ENCODE assay signal across 10 cellular contexts in genomic region chr2:134926231-134926931, GRCh38. TPM values are rescaled to one million over a fixed set of nuclear protein-coding genes. Genes with fewer than 3 reads are reported as not detected.
DNase-seq lines count a peak whose midpoint lies in the region; ATAC-seq and TF ChIP-seq lines count a peak whose summit lies in the region.
"Had no signal": no experiment of that assay in that cellular context is flagged by ENCODE, and none has a peak within 500 bp of the region (broad histone marks: within the 10 kb centered on the region; RNA-seq: fewer than 3 reads in every experiment).

No MANE protein-coding gene starts in this region.

- 81% methylated on average over 3 of the region's 3 CpGs for WGBS in hepatocyte (ENCODE audit: low lambda C conversion rate, missing lambda C conversion rate)

- H3K27me3 Mint-ChIP-seq in activated naive CD4-positive, alpha-beta T cell treated with anti-CD3 and anti-CD28 coated beads, Interleukin-2, amount 50 U/mL, for 24 hours, result no peaks in the 10 kb centered on the region
- no peaks in the 10 kb centered on the region for H3K27me3 Mint-ChIP-seq in activated T-helper 2 cell treated with anti-CD3 and anti-CD28 coated beads, Interferon-gamma antibody, Interleukin-2, Interleukin-4, amounts not matched to agents 10 μg/mL and 5 μg/mL and 100 μg/mL, durations not matched to agents 14 hours and 24 hours and 36 hours (ENCODE audit: low read depth)
- H3K27me3 Mint-ChIP-seq in stimulated activated memory B cell treated with anti-CD40 and anti-IgM and Interleukin-4, amounts not matched to agents 10 μg/mL and 1 μg/mL and 100 μg/mL, for 72 hours, result no peaks in the 10 kb centered on the region

- ATAC-seq in stimulated activated memory B cell treated with anti-CD40 and anti-IgM and Interleukin-4, amounts not matched to agents 10 μg/mL and 1 μg/mL and 100 μg/mL, for 72 hours, result no peak
- ATAC-seq in GM21619 (IDR thresholded peaks at IDR 0.05; ENCODE audit: unreplicated experiment), result no peak

- no peaks in the 10 kb centered on the region for H3K9me3 ChIP-seq in hepatocyte (ENCODE audit: low read depth)

- intact Hi-C loops in activated T-helper 2 cell treated with anti-CD3 and anti-CD28 coated beads, Interferon-gamma antibody, Interleukin-2, Interleukin-4, amounts not matched to agents 10 μg/mL and 5 μg/mL and 100 μg/mL, durations not matched to agents 14 hours and 24 hours and 36 hours (cut with micrococcal nuclease), result no loop called here

- no peak for TF ChIP-seq CTCF in hepatocyte (IDR thresholded peaks at IDR 0.05; ENCODE audit: poor library complexity)

- peak overlapping the region; percentile 31 for H3K27ac ChIP-seq in hepatocyte

- peaks cover 16% of the 10 kb centered on the region for H3K36me3 Mint-ChIP-seq in activated naive CD4-positive, alpha-beta T cell treated with anti-CD3 and anti-CD28 coated beads, Interleukin-2, amount 50 U/mL, for 24 hours
- H3K36me3 Mint-ChIP-seq in activated T-helper 2 cell treated with anti-CD3 and anti-CD28 coated beads, Interferon-gamma antibody, Interleukin-2, Interleukin-4, amounts not matched to agents 10 μg/mL and 5 μg/mL and 100 μg/mL, durations not matched to agents 14 hours and 24 hours and 36 hours (ENCODE audit: low read depth), result peaks cover 50% of the 10 kb centered on the region
- H3K36me3 Mint-ChIP-seq in stimulated activated memory B cell treated with anti-CD40 and anti-IgM and Interleukin-4, amounts not matched to agents 10 μg/mL and 1 μg/mL and 100 μg/mL, for 72 hours, result peaks cover 42% of the 10 kb centered on the region

- H3K9me2 ChIP-seq in hepatocyte (replicated peaks; ENCODE audit: insufficient read depth), result no peaks in the 10 kb centered on the region

- H3K27me3 ChIP-seq in hepatocyte, result no peaks in the 10 kb centered on the region

- H2AFZ ChIP-seq in hepatocyte, result no peak overlapping the region

- H3K36me3 ChIP-seq in hepatocyte (replicated peaks; ENCODE audit: insufficient read depth, low read depth), result no peaks in the 10 kb centered on the region

- peak overlapping the region; percentile 5 for H3K4me2 ChIP-seq in hepatocyte

- H3K27ac Mint-ChIP-seq in activated naive CD4-positive, alpha-beta T cell treated with anti-CD3 and anti-CD28 coated beads, Interleukin-2, amount 50 U/mL, for 24 hours, result peak overlapping the region; percentile 81
- peak overlapping the region; percentile 59 for H3K27ac Mint-ChIP-seq in activated T-helper 2 cell treated with anti-CD3 and anti-CD28 coated beads, Interferon-gamma antibody, Interleukin-2, Interleukin-4, amounts not matched to agents 10 μg/mL and 5 μg/mL and 100 μg/mL, durations not matched to agents 14 hours and 24 hours and 36 hours
- H3K27ac Mint-ChIP-seq in stimulated activated memory B cell treated with anti-CD40 and anti-IgM and Interleukin-4, amounts not matched to agents 10 μg/mL and 1 μg/mL and 100 μg/mL, for 72 hours, result no peak overlapping the region

- peaks cover 8% of the 10 kb centered on the region for H3K4me1 ChIP-seq in hepatocyte (ENCODE audit: insufficient read depth)

- peaks cover 99% of the 10 kb centered on the region for H3K79me2 ChIP-seq in hepatocyte

- H3K4me1 Mint-ChIP-seq in activated naive CD4-positive, alpha-beta T cell treated with anti-CD3 and anti-CD28 coated beads, Interleukin-2, amount 50 U/mL, for 24 hours, result peaks cover 89% of the 10 kb centered on the region
- H3K4me1 Mint-ChIP-seq in activated T-helper 2 cell treated with anti-CD3 and anti-CD28 coated beads, Interferon-gamma antibody, Interleukin-2, Interleukin-4, amounts not matched to agents 10 μg/mL and 5 μg/mL and 100 μg/mL, durations not matched to agents 14 hours and 24 hours and 36 hours (ENCODE audit: low read depth), result peaks cover 38% of the 10 kb centered on the region
- peaks cover 77% of the 10 kb centered on the region for H3K4me1 Mint-ChIP-seq in stimulated activated memory B cell treated with anti-CD40 and anti-IgM and Interleukin-4, amounts not matched to agents 10 μg/mL and 1 μg/mL and 100 μg/mL, for 72 hours

- DNase-seq in activated naive CD4-positive, alpha-beta T cell treated with anti-CD3 and anti-CD28 coated beads, Interleukin-2, amount 50 U/mL, for 16 hours, result no peak
- DNase-seq in activated T-helper 2 cell treated with anti-CD3 and anti-CD28 coated beads, Interferon-gamma antibody, Interleukin-2, Interleukin-4, amounts not matched to agents 10 μg/mL and 5 μg/mL and 100 μg/mL, durations not matched to agents 14 hours and 24 hours and 36 hours (ENCODE audit: low spot score), result no peak
- peak; percentile 20 for DNase-seq in hepatocyte (ENCODE audit: low spot score)
- DNase-seq in stimulated activated CD4-positive, alpha-beta T cell treated with anti-CD3 and anti-CD28 coated beads, Interleukin-15, amount 100 ng/mL, for 24 hours, result no peak
- no peak for DNase-seq in NK-92 treated with Interleukin-12 subunit alpha and Interleukin-12 subunit beta, amount 100 ng/mL, for 24 hours (lab: John Stamatoyannopoulos, UW)
- DNase-seq: AML-193, KG1 had no signal

- H4K20me1 ChIP-seq in hepatocyte (ENCODE audit: insufficient read depth, poor library complexity, severe bottlenecking), result peaks cover 97% of the 10 kb centered on the region

- peak overlapping the region; percentile 75 for H3K4me3 Mint-ChIP-seq in activated naive CD4-positive, alpha-beta T cell treated with anti-CD3 and anti-CD28 coated beads, Interleukin-2, amount 50 U/mL, for 24 hours
- no peak overlapping the region for H3K4me3 Mint-ChIP-seq in activated T-helper 2 cell treated with anti-CD3 and anti-CD28 coated beads, Interferon-gamma antibody, Interleukin-2, Interleukin-4, amounts not matched to agents 10 μg/mL and 5 μg/mL and 100 μg/mL, durations not matched to agents 14 hours and 24 hours and 36 hours (ENCODE audit: low read depth)
- H3K4me3 Mint-ChIP-seq in stimulated activated memory B cell treated with anti-CD40 and anti-IgM and Interleukin-4, amounts not matched to agents 10 μg/mL and 1 μg/mL and 100 μg/mL, for 72 hours, result peak overlapping the region; percentile 2

- H3K4me3 ChIP-seq in hepatocyte, result no peak overlapping the region

- no peaks in the 10 kb centered on the region for H3K9me3 Mint-ChIP-seq in activated naive CD4-positive, alpha-beta T cell treated with anti-CD3 and anti-CD28 coated beads, Interleukin-2, amount 50 U/mL, for 24 hours
- no peaks in the 10 kb centered on the region for H3K9me3 Mint-ChIP-seq in activated T-helper 2 cell treated with anti-CD3 and anti-CD28 coated beads, Interferon-gamma antibody, Interleukin-2, Interleukin-4, amounts not matched to agents 10 μg/mL and 5 μg/mL and 100 μg/mL, durations not matched to agents 14 hours and 24 hours and 36 hours
- no peaks in the 10 kb centered on the region for H3K9me3 Mint-ChIP-seq in stimulated activated memory B cell treated with anti-CD40 and anti-IgM and Interleukin-4, amounts not matched to agents 10 μg/mL and 1 μg/mL and 100 μg/mL, for 72 hours

RNA-seq across cellular contexts. Expression of gene CCNT2, which starts 7.8 kb away (rescaled TPM):
- total RNA-seq in activated T-helper 2 cell treated with anti-CD3 and anti-CD28 coated beads, Interferon-gamma antibody, Interleukin-2, Interleukin-4, amounts not matched to agents 10 μg/mL and 5 μg/mL and 100 μg/mL, durations not matched to agents 14 hours and 24 hours and 36 hours, result 39.2 and 41.0 TPM in 2 replicates
- 27.7 and 41.7 TPM in 2 replicates for total RNA-seq in hepatocyte
- polyA plus RNA-seq in hepatocyte, result 13.1 and 14.9 TPM in 2 replicates
